Comparison of ENCODE assay signal across 17 cellular contexts in the genomic region with DNA sequence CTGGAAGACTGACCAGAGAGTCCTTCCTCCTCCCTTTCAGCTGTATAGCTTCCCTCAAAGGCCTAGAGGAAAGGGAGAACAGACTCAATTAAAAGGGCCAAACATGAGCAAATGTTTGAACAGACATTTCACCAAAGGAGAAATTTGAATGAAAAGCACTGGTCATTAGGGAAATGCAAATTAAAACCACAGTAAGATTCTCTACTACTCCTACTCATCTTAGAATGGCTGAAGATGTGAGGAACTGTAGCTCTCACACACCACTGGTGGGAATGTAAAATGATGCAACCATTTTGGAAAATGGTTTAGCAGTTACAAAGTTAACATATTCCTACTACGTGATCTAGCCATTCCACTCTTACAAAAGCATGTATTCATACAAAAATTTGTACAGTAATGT.
A peak's percentile ranks its signal among the peaks of the same experiment; 100 is the strongest.
DNase-seq lines count a peak whose midpoint lies in the region; ATAC-seq lines count a peak whose summit lies in the region.
"Had no signal": no experiment of that assay in that cellular context is flagged by ENCODE, and none has a peak within 500 bp of the region (broad histone marks: within the 10 kb centered on the region; RNA-seq: fewer than 3 reads in every experiment).

No MANE protein-coding gene starts in this region.

- peak overlapping the region; percentile 58 to 80 (median 72); a peak in 21 of 22 replicates for H3K4me2 ChIP-seq in BLaER1 treated with 17β-estradiol and CSF1 and Interleukin-3, amounts not matched to agents 10 nM and 100 nM

- H3K36me3 Mint-ChIP-seq in memory B cell, result peaks cover 19% of the 10 kb centered on the region
- H3K36me3 Mint-ChIP-seq in CD8-positive, alpha-beta memory T cell, result peaks cover 9 to 33% (median 17%) of the 10 kb centered on the region in 3 donors

- ATAC-seq in HG02588 (IDR thresholded peaks at IDR 0.05; ENCODE audit: unreplicated experiment) (peak; percentile 56), memory B cell (ENCODE audit: low read depth) (no peak)
- ATAC-seq: PC-3 had no signal

- peaks cover 22 to 34% (median 31%) of the 10 kb centered on the region in 11 experiments for H3K9me3 ChIP-seq in BLaER1 treated with 17β-estradiol and CSF1 and Interleukin-3, amounts not matched to agents 10 nM and 100 nM (replicated peaks in 1 of 11)
- no peaks in the 10 kb centered on the region for H3K9me3 ChIP-seq in CD8-positive, alpha-beta memory T cell (ENCODE audit: low read length)

- H3K27ac Mint-ChIP-seq in memory B cell, result peak overlapping the region; percentile 35
- H3K27ac Mint-ChIP-seq in CD8-positive, alpha-beta memory T cell, result no peak overlapping the region
- H3K27ac Mint-ChIP-seq: CD14-positive monocyte had no signal

- peaks cover 4% of the 10 kb centered on the region for H3K9me3 Mint-ChIP-seq in memory B cell
- H3K9me3 Mint-ChIP-seq in CD8-positive, alpha-beta memory T cell, result peaks cover 14 to 30% (median 21%) of the 10 kb centered on the region in 5 donors

- CTCF ChIA-PET in CD8-positive, alpha-beta memory T cell (lab: Charles Lee), result no interaction called here

- no peaks in the 10 kb centered on the region for H3K27me3 Mint-ChIP-seq in memory B cell
- no peaks in the 10 kb centered on the region for H3K27me3 Mint-ChIP-seq in CD8-positive, alpha-beta memory T cell

- no peak overlapping the region for H3K9ac ChIP-seq in BLaER1 treated with 17β-estradiol and CSF1 and Interleukin-3, amounts not matched to agents 10 nM and 100 nM

- H3K36me3 ChIP-seq in BLaER1 treated with 17β-estradiol and CSF1 and Interleukin-3, amounts not matched to agents 10 nM and 100 nM, result peaks cover 0 to 21% (median 11%) of the 10 kb centered on the region in 11 experiments; a peak in 8 of 22 replicates
- H3K36me3 ChIP-seq in CD8-positive, alpha-beta memory T cell (ENCODE audit: insufficient read depth, low read length), result no peaks in the 10 kb centered on the region

- H3K4me1 Mint-ChIP-seq in memory B cell, result peaks cover 32% of the 10 kb centered on the region
- H3K4me1 Mint-ChIP-seq in CD8-positive, alpha-beta memory T cell, result peaks cover 5 to 20% (median 6%) of the 10 kb centered on the region in 3 donors

- POLR2A ChIA-PET in CD8-positive, alpha-beta memory T cell (lab: Charles Lee), result no interaction called here

- peak; percentile 78 for DNase-seq in NCI-H526 treated with DMSO at 0.1 percent for 48 hours (lab: John Stamatoyannopoulos, UW)
- DNase-seq in memory B cell (ENCODE audit: low spot score in 2 of 2), result no peak
- no peak for DNase-seq in ACHN
- DNase-seq in hepatic stellate cell (ENCODE audit: low spot score), result no peak
- DNase-seq in NCI-H524 treated with DMSO at 0.1 percent for 48 hours (lab: John Stamatoyannopoulos, UW), result no peak
- DNase-seq in CD8-positive, alpha-beta memory T cell, result no peak
- DNase-seq: COR-L47, DMS153, NCI-H1417 treated with DMSO at 0.1 percent for 48 hours, NCI-H1930, NCI-H446, NCI-H82, PC-3 had no signal

- H3K27ac ChIP-seq in BLaER1 treated with 17β-estradiol and CSF1 and Interleukin-3, amounts not matched to agents 10 nM and 100 nM, result peak overlapping the region in 8 of 11 experiments; percentile 41 to 69 (median 60); a peak in 14 of 22 replicates
- no peak overlapping the region for H3K27ac ChIP-seq in CD8-positive, alpha-beta memory T cell (ENCODE audit: low read depth, low read length)
- H3K27ac ChIP-seq: HL-60 had no signal

- no peaks in the 10 kb centered on the region for H3K27me3 ChIP-seq in BLaER1 treated with 17β-estradiol and CSF1 and Interleukin-3, amounts not matched to agents 10 nM and 100 nM
- no peaks in the 10 kb centered on the region for H3K27me3 ChIP-seq in CD8-positive, alpha-beta memory T cell (ENCODE audit: insufficient read depth, low read length, poor library complexity, severe bottlenecking)

- peaks cover 38 to 63% (median 53%) of the 10 kb centered on the region in 10 experiments for H3K4me1 ChIP-seq in BLaER1 treated with 17β-estradiol and CSF1 and Interleukin-3, amounts not matched to agents 10 nM and 100 nM
- no peaks in the 10 kb centered on the region for H3K4me1 ChIP-seq in CD8-positive, alpha-beta memory T cell (ENCODE audit: insufficient read depth, low read length)

- in situ Hi-C loops in ACHN (cut with HindIII; ENCODE audit: low pct_ligation_motif_present, low pct_unique_long_range_greater_than_20kb, low sequenced_read_pairs), result no loop called here

- H3K4me3 ChIP-seq in BLaER1 treated with 17β-estradiol and CSF1 and Interleukin-3, amounts not matched to agents 10 nM and 100 nM, result no peak overlapping the region
- H3K4me3 ChIP-seq in CD8-positive, alpha-beta memory T cell (ENCODE audit: low read length), result no peak overlapping the region

- no peak overlapping the region for H3K4me3 Mint-ChIP-seq in memory B cell
- no peak overlapping the region for H3K4me3 Mint-ChIP-seq in CD8-positive, alpha-beta memory T cell
- H3K4me3 Mint-ChIP-seq: CD14-positive monocyte had no signal

- H4K20me1 ChIP-seq in BLaER1 treated with 17β-estradiol and CSF1 and Interleukin-3, amounts not matched to agents 10 nM and 100 nM, result no peaks in the 10 kb centered on the region
